9 cellular contexts compared by ENCODE assay signal in genomic region chr19:49891393-49891792, GRCh38.
DNase-seq lines count a peak whose midpoint lies in the region; ATAC-seq and TF ChIP-seq lines count a peak whose summit lies in the region.
"Had no signal": no experiment of that assay in that cellular context is flagged by ENCODE, and none has a peak within 500 bp of the region (broad histone marks: within the 10 kb centered on the region; RNA-seq: fewer than 3 reads in every experiment).

No MANE protein-coding gene starts in this region.

- no peaks in the 10 kb centered on the region for H3K4me1 ChIP-seq in HEK293 (ENCODE audit: control insufficient read depth, insufficient read depth, low read length)

- no peak for DNase-seq in central memory CD8-positive, alpha-beta T cell (ENCODE audit: low spot score in 2 of 2)
- DNase-seq in OCI-M1 (lab: John Stamatoyannopoulos, UW): no peak
- DNase-seq: stimulated activated CD4-positive, alpha-beta T cell treated with anti-CD3 and anti-CD28 coated beads, Interleukin-1b, Interleukin-23, amount 100 ng/mL, for 48 hours had no signal

- H3K36me3 Mint-ChIP-seq in central memory CD8-positive, alpha-beta T cell (ENCODE audit: insufficient read depth): peaks cover 4% of the 10 kb centered on the region

- no peaks in the 10 kb centered on the region for H3K27me3 Mint-ChIP-seq in central memory CD8-positive, alpha-beta T cell
- H3K27me3 Mint-ChIP-seq: stimulated activated naive CD8-positive, alpha-beta T cell treated with anti-CD3 and anti-CD28 coated beads, Interleukin-15, Interleukin-2, amounts not matched to agents 100 ng/mL and 50 ng/mL, for 24 hours had no signal

- H3K9me3 Mint-ChIP-seq in central memory CD8-positive, alpha-beta T cell: no peaks in the 10 kb centered on the region
- H3K9me3 Mint-ChIP-seq: mesothelial cell of epicardium; stimulated activated naive CD8-positive, alpha-beta T cell treated with anti-CD3 and anti-CD28 coated beads, Interleukin-15, Interleukin-2, amounts not matched to agents 100 ng/mL and 50 ng/mL, for 24 hours had no signal

- CTCF ChIA-PET in HEK293 (lab: Yijun Ruan, JAX): no interaction called here

- H3K27ac ChIP-seq in HEK293 (ENCODE audit: extremely low read depth, low read depth, low read length): peak overlapping the region; percentile 17; the same call in 1 of the 2 replicates
- H3K27ac ChIP-seq: coronary artery had no signal

- no peaks in the 10 kb centered on the region for H3K9me3 ChIP-seq in HEK293 (ENCODE audit: control insufficient read depth, insufficient read depth, low read depth, low read length)

- H3K4me1 Mint-ChIP-seq in central memory CD8-positive, alpha-beta T cell: peaks cover 5% of the 10 kb centered on the region

- H3K4me3 ChIP-seq in HEK293 (ENCODE audit: low read depth, low read length): no peak overlapping the region
- H3K4me3 ChIP-seq: coronary artery had no signal

- no peak overlapping the region for H3K27ac Mint-ChIP-seq in central memory CD8-positive, alpha-beta T cell (ENCODE audit: low read depth)
- H3K27ac Mint-ChIP-seq: mesothelial cell of epicardium, progenitor cell of endocrine pancreas had no signal

- no peak for TF ChIP-seq CTCF in HEK293 (tag by site-specific recombination; IDR thresholded peaks at IDR 0.05)

- peak overlapping the region; percentile 29 for H3K4me3 Mint-ChIP-seq in central memory CD8-positive, alpha-beta T cell
- H3K4me3 Mint-ChIP-seq: mesothelial cell of epicardium; stimulated activated naive CD8-positive, alpha-beta T cell treated with anti-CD3 and anti-CD28 coated beads, Interleukin-15, Interleukin-2, amounts not matched to agents 100 ng/mL and 50 ng/mL, for 24 hours had no signal

- H3K36me3 ChIP-seq in HEK293 (ENCODE audit: control insufficient read depth in 2 of 2, insufficient read depth in 1 of 2, low read length in 2 of 2): no peaks in the 10 kb centered on the region; a peak in 1 of 3 replicates

- POLR2A ChIA-PET in HEK293 (lab: Yijun Ruan, JAX): interaction anchor here (0.7 to 3.7 kb wide), 7 partner anchors 11 to 38 kb away, joined by 4 to 27 read pairs (median 4); partner anchors contain the start of genes AKT1S1, ATF5, NUP62 and TBC1D17

- no peak for ATAC-seq in central memory CD8-positive, alpha-beta T cell (replicated peaks; ENCODE audit: extremely low read depth, poor library complexity, severe bottlenecking)
- ATAC-seq in HG02970 (IDR thresholded peaks at IDR 0.05; ENCODE audit: low FRiP score, unreplicated experiment): no peak

TF ChIP-seq in HEK293, 187 proteins besides CTCF, POLR2A, EP300 and RAD21:
- no peak for TF ChIP-seq ZNF426 (tag by site-specific recombination; IDR thresholded peaks at IDR 0.05)
- TF ChIP-seq, protein P1, sequence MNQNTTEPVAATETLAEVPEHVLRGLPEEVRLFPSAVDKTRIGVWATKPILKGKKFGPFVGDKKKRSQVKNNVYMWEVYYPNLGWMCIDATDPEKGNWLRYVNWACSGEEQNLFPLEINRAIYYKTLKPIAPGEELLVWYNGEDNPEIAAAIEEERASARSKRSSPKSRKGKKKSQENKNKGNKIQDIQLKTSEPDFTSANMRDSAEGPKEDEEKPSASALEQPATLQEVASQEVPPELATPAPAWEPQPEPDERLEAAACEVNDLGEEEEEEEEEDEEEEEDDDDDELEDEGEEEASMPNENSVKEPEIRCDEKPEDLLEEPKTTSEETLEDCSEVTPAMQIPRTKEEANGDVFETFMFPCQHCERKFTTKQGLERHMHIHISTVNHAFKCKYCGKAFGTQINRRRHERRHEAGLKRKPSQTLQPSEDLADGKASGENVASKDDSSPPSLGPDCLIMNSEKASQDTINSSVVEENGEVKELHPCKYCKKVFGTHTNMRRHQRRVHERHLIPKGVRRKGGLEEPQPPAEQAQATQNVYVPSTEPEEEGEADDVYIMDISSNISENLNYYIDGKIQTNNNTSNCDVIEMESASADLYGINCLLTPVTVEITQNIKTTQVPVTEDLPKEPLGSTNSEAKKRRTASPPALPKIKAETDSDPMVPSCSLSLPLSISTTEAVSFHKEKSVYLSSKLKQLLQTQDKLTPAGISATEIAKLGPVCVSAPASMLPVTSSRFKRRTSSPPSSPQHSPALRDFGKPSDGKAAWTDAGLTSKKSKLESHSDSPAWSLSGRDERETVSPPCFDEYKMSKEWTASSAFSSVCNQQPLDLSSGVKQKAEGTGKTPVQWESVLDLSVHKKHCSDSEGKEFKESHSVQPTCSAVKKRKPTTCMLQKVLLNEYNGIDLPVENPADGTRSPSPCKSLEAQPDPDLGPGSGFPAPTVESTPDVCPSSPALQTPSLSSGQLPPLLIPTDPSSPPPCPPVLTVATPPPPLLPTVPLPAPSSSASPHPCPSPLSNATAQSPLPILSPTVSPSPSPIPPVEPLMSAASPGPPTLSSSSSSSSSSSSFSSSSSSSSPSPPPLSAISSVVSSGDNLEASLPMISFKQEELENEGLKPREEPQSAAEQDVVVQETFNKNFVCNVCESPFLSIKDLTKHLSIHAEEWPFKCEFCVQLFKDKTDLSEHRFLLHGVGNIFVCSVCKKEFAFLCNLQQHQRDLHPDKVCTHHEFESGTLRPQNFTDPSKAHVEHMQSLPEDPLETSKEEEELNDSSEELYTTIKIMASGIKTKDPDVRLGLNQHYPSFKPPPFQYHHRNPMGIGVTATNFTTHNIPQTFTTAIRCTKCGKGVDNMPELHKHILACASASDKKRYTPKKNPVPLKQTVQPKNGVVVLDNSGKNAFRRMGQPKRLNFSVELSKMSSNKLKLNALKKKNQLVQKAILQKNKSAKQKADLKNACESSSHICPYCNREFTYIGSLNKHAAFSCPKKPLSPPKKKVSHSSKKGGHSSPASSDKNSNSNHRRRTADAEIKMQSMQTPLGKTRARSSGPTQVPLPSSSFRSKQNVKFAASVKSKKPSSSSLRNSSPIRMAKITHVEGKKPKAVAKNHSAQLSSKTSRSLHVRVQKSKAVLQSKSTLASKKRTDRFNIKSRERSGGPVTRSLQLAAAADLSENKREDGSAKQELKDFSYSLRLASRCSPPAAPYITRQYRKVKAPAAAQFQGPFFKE (tag by site-specific recombination; IDR thresholded peaks at IDR 0.05; ENCODE audit: borderline replicate concordance): no peak
- TF ChIP-seq KLF10 (tag by site-specific recombination; IDR thresholded peaks at IDR 0.05): no peak
- no peak for TF ChIP-seq ZBTB7A (tag by site-specific recombination; IDR thresholded peaks at IDR 0.05; ENCODE audit: low read depth)
- no peak for TF ChIP-seq ZNF645 (tag by site-specific recombination; IDR thresholded peaks at IDR 0.05)
